9 cellular contexts compared by ENCODE assay signal in genomic region chr10:93821051-93821772, GRCh38.
DNase-seq lines count a peak whose midpoint lies in the region; ATAC-seq and TF ChIP-seq lines count a peak whose summit lies in the region.
"Had no signal": no experiment of that assay in that cellular context is flagged by ENCODE, and none has a peak within 500 bp of the region (broad histone marks: within the 10 kb centered on the region; RNA-seq: fewer than 3 reads in every experiment).

No MANE protein-coding gene starts in this region.

- peaks cover 8% of the 10 kb centered on the region for H3K27me3 ChIP-seq in mammary epithelial cell (ENCODE audit: insufficient read depth, low read length)
- no peaks in the 10 kb centered on the region for H3K27me3 ChIP-seq in neural cell (ENCODE audit: insufficient read depth, low read depth, low read length)

- H3K9ac ChIP-seq in mammary epithelial cell (ENCODE audit: insufficient read depth, low read length) (no peak overlapping the region), neural cell (ENCODE audit: low read length) (no peak overlapping the region)

- H4K20me1 ChIP-seq in mammary epithelial cell (ENCODE audit: insufficient read depth, low read length) (no peaks in the 10 kb centered on the region), neural cell (ENCODE audit: insufficient read depth) (no peaks in the 10 kb centered on the region)

- no peaks in the 10 kb centered on the region for H3K4me1 ChIP-seq in mammary epithelial cell (ENCODE audit: insufficient read depth, low read length)

- peak; percentile 62 for TF ChIP-seq RAD21 in neural cell (conservative IDR thresholded peaks at IDR 0.05)

- in situ Hi-C loops in mammary epithelial cell (cut with MboI; ENCODE audit: low sequenced_read_pairs in 2 of 2): no loop called here

- intact Hi-C loops in mammary epithelial cell (cut with micrococcal nuclease): loop anchor here (1.0 to 5.0 kb wide), 2 partner anchors 38 to 406 kb away; no protein-coding TSS in a partner anchor

- peak; percentile 24 for TF ChIP-seq CTCF in GM10248 (IDR thresholded peaks at IDR 0.05; ENCODE audit: control extremely low read depth, extremely low read depth, low read depth, missing control alignments)
- TF ChIP-seq CTCF in mammary epithelial cell (conservative IDR thresholded peaks at IDR 0.05 in 1 of 2, IDR thresholded peaks at IDR 0.05 in 1 of 2; ENCODE audit: extremely low read depth in 1 of 2, insufficient read depth in 1 of 2, low read depth in 1 of 2, low read length in 2 of 2): peak; percentile 28 to 52
- peak; percentile 42 for TF ChIP-seq CTCF in neural cell (IDR thresholded peaks at IDR 0.05; ENCODE audit: poor library complexity, severe bottlenecking)

- no TSS peak for BruUV-seq in mammary epithelial cell (replicated peaks; lab: Mats Ljungman, UMichigan)

- WGBS in mammary epithelial cell (ENCODE audit: low coverage, missing lambda C conversion rate): 96% methylated on average over 2 of the region's 4 CpGs

- H3K27ac ChIP-seq in mammary epithelial cell (ENCODE audit: insufficient read depth, low read depth, low read length): no peak overlapping the region
- H3K27ac ChIP-seq in neural cell (ENCODE audit: low read length): no peak overlapping the region

- H2AFZ ChIP-seq in mammary epithelial cell (ENCODE audit: low read depth, low read length): no peak overlapping the region
- H2AFZ ChIP-seq in neural cell (ENCODE audit: low read depth, low read length): no peak overlapping the region

- no peak for TF ChIP-seq EP300 in neural cell (conservative IDR thresholded peaks at IDR 0.05; ENCODE audit: poor library complexity, severe bottlenecking)

- POLR2A ChIA-PET in GM10248 (lab: Yijun Ruan, JAX): no interaction called here

- H3K4me3 ChIP-seq in mammary epithelial cell (replicated peaks in 1 of 3; ENCODE audit: insufficient read depth in 1 of 3, low read depth in 2 of 3, low read length in 3 of 3): no peak overlapping the region
- H3K4me3 ChIP-seq in neural cell (ENCODE audit: low read length): no peak overlapping the region

- no peaks in the 10 kb centered on the region for H3K36me3 ChIP-seq in mammary epithelial cell (ENCODE audit: insufficient read depth, low read length)
- H3K36me3 ChIP-seq in neural cell (ENCODE audit: insufficient read depth, low read length): no peaks in the 10 kb centered on the region

- H3F3A ChIP-seq in neural cell (ENCODE audit: insufficient read depth, low read length, poor library complexity, severe bottlenecking): no peaks in the 10 kb centered on the region

- no peaks in the 10 kb centered on the region for H3K79me2 ChIP-seq in mammary epithelial cell (ENCODE audit: insufficient read depth, low read length)
- H3K79me2 ChIP-seq in neural cell (replicated peaks; ENCODE audit: insufficient read depth, low read length): no peaks in the 10 kb centered on the region

- CTCF ChIA-PET in GM10248 (lab: Yijun Ruan, JAX) (interaction anchor here (0.7 to 1.3 kb wide), 6 partner anchors 9 to 499 kb away, joined by 3 to 5 read pairs (median 4); no protein-coding TSS in a partner anchor), mammary epithelial cell (lab: Charles Lee; ENCODE audit: low non-redundant PET) (interaction anchor here (0.5 to 1.0 kb wide), 2 partner anchors 119 to 528 kb away, joined by 3 to 5 read pairs; no protein-coding TSS in a partner anchor)

- DNase-seq in GM10248 (ENCODE audit: extremely low spot score) (no peak), NCI-H146 (lab: John Stamatoyannopoulos, UW) (peak; percentile 47), mammary epithelial cell (peak; percentile 20), activated T-cell treated with anti-CD3 and anti-CD28 coated beads for 4 hours (no peak)
- DNase-seq in activated naive CD4-positive, alpha-beta T cell treated with anti-CD3 and anti-CD28 coated beads, Interleukin-2, amount 50 U/mL, for 16 hours: no peak
- DNase-seq in activated CD4-positive, CD25-positive, alpha-beta regulatory T cell (lab: John Stamatoyannopoulos, UW): no peak
- DNase-seq: occipital lobe had no signal

- H3K4me2 ChIP-seq in mammary epithelial cell (ENCODE audit: insufficient read depth, low read depth, low read length) (no peak overlapping the region), neural cell (ENCODE audit: low read length) (no peak overlapping the region)

- dilution Hi-C loops in mammary epithelial cell (cut with HindIII; ENCODE audit: low sequenced_read_pairs): no loop called here

- no peaks in the 10 kb centered on the region for H3K9me3 ChIP-seq in mammary epithelial cell (replicated peaks; ENCODE audit: insufficient read depth, low read length)
- no peaks in the 10 kb centered on the region for H3K9me3 ChIP-seq in neural cell (ENCODE audit: low read length)

- H3K9me2 ChIP-seq in neural cell (ENCODE audit: insufficient read depth, low read length): no peaks in the 10 kb centered on the region

- no peak for ATAC-seq in HG03108 (IDR thresholded peaks at IDR 0.05; ENCODE audit: unreplicated experiment)

TF ChIP-seq in neural cell, 6 proteins besides CTCF, POLR2A, EP300 and RAD21:
- TF ChIP-seq POLR2AphosphoS5 (IDR thresholded peaks at IDR 0.05) (no peak), SMC3 (conservative IDR thresholded peaks at IDR 0.05; ENCODE audit: poor library complexity) (peak; percentile 56), MXI1 (conservative IDR thresholded peaks at IDR 0.05; ENCODE audit: poor library complexity, severe bottlenecking) (no peak), REST (IDR thresholded peaks at IDR 0.05; ENCODE audit: borderline replicate concordance) (no peak), TAF1 (IDR thresholded peaks at IDR 0.05; ENCODE audit: low read depth) (no peak)

Comparison
In these comparisons a context has a peak if more than half of its experiments do, and no peak if none do; other contexts are left out.
1. DNase-seq: peak in NCI-H146 (single experiment) and mammary epithelial cell (single experiment); none in GM10248 (single experiment), activated naive CD4-positive, alpha-beta T cell treated with anti-CD3 and anti-CD28 coated beads, Interleukin-2, amount 50 U/mL, for 16 hours (single experiment), activated T-cell treated with anti-CD3 and anti-CD28 coated beads for 4 hours (single experiment) and activated CD4-positive, CD25-positive, alpha-beta regulatory T cell (0 of 4).
2. Peak in every context shown above with its lines, with median percentiles within 50 percentile points of each other: CTCF ChIP-seq.